In the genomic region with DNA sequence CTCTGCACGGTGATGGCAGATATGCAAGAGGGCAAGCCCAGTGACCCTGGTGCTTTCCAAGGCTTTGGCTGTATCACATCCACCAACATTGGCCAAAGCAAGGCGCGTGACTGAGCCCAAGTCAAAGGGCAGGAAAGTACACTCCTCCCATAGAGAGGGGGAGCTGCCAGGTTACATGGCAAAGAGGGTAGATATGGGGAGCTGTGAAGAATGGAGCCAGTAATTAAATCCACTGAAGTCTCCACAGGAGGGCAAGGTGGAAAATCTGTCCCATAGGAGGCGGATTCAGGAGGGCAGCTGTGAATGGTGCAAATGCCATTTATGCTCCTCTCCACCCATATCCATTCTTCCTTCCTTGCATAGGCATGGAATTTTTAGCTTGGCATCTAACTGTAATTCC, we compare ENCODE assay signal across 15 cellular contexts. TPM values are rescaled to one million over a fixed set of nuclear protein-coding genes. Genes with fewer than 3 reads are reported as not detected.
DNase-seq lines count a peak whose midpoint lies in the region; ATAC-seq lines count a peak whose summit lies in the region.
"Had no signal": no experiment of that assay in that cellular context is flagged by ENCODE, and none has a peak within 500 bp of the region (broad histone marks: within the 10 kb centered on the region; RNA-seq: fewer than 3 reads in every experiment).

No MANE protein-coding gene starts in this region.

- H3K4me3 Mint-ChIP-seq in activated T-helper 1 cell treated with anti-CD3 and anti-CD28 coated beads, Interleukin-12 subunit alpha, Interleukin-12 subunit beta, Interleukin-2, Interleukin-4 antibody, amounts not matched to agents 30 ng/mL and 10 ng/mL and 1 ng/mL, durations not matched to agents 14 hours and 24 hours and 36 hours, result no peak overlapping the region
- H3K4me3 Mint-ChIP-seq: CD14-positive monocyte; CD8-positive, alpha-beta T cell had no signal

- H3K4me1 ChIP-seq in neuronal stem cell (ENCODE audit: control insufficient read depth in 2 of 2, insufficient read depth in 1 of 2, low read depth in 1 of 2, low read length in 2 of 2), result peaks cover 0 to 3% of the 10 kb centered on the region in 2 donors
- H3K4me1 ChIP-seq: A549, HAP-1 had no signal

- H3K9me3 ChIP-seq in neuronal stem cell (replicated peaks in 1 of 2; ENCODE audit: control insufficient read depth in 2 of 2, insufficient read depth in 1 of 2, low read depth in 1 of 2, low read length in 2 of 2), result no peaks in the 10 kb centered on the region
- H3K9me3 ChIP-seq: A549, HAP-1 had no signal

- no peak overlapping the region for H3K14ac ChIP-seq in neuronal stem cell (ENCODE audit: low read length)

- H3K4ac ChIP-seq in neuronal stem cell (ENCODE audit: low read length), result no peak overlapping the region

- H3K23ac ChIP-seq in neuronal stem cell (ENCODE audit: low read depth, low read length, poor library complexity), result no peak overlapping the region

- H2BK120ac ChIP-seq in neuronal stem cell (ENCODE audit: low read depth, low read length), result no peak overlapping the region

- peaks cover 2% of the 10 kb centered on the region for H3K27me3 Mint-ChIP-seq in activated T-helper 1 cell treated with anti-CD3 and anti-CD28 coated beads, Interleukin-12 subunit alpha, Interleukin-12 subunit beta, Interleukin-2, Interleukin-4 antibody, amounts not matched to agents 30 ng/mL and 10 ng/mL and 1 ng/mL, durations not matched to agents 14 hours and 24 hours and 36 hours (ENCODE audit: insufficient read depth)

- no peak overlapping the region for H4K91ac ChIP-seq in neuronal stem cell (ENCODE audit: low read depth, low read length, poor library complexity)

- intact Hi-C loops in activated T-helper 1 cell treated with anti-CD3 and anti-CD28 coated beads, Interleukin-12 subunit alpha, Interleukin-12 subunit beta, Interleukin-2, Interleukin-4 antibody, amounts not matched to agents 30 ng/mL and 10 ng/mL and 1 ng/mL, durations not matched to agents 14 hours and 24 hours and 36 hours (cut with micrococcal nuclease), result no loop called here

- no peaks in the 10 kb centered on the region for H3K79me1 ChIP-seq in neuronal stem cell (ENCODE audit: low read depth, low read length)

- H3K36me3 ChIP-seq in neuronal stem cell (replicated peaks in 1 of 2; ENCODE audit: control insufficient read depth in 2 of 2, insufficient read depth in 2 of 2, low read length in 2 of 2), result no peaks in the 10 kb centered on the region
- H3K36me3 ChIP-seq: HAP-1 had no signal

- no peak overlapping the region for H4K8ac ChIP-seq in neuronal stem cell (ENCODE audit: low read depth, low read length)

- no peak overlapping the region for H3K27ac ChIP-seq in neuronal stem cell (replicated peaks; ENCODE audit: low read length)
- H3K27ac ChIP-seq: 22Rv1, A549 had no signal

- H3K18ac ChIP-seq in neuronal stem cell (ENCODE audit: low read length), result peak overlapping the region; percentile 20

- no peak overlapping the region for H2BK15ac ChIP-seq in neuronal stem cell (ENCODE audit: low read length)

- peak; percentile 25 for ATAC-seq in left lobe of liver
- no peak for ATAC-seq in GM18498 (IDR thresholded peaks at IDR 0.05; ENCODE audit: unreplicated experiment)
- ATAC-seq: A549; CD8-positive, alpha-beta T cell had no signal

- H2AK5ac ChIP-seq in neuronal stem cell (ENCODE audit: low read depth, low read length), result no peak overlapping the region

- H3K9me3 Mint-ChIP-seq in activated T-helper 1 cell treated with anti-CD3 and anti-CD28 coated beads, Interleukin-12 subunit alpha, Interleukin-12 subunit beta, Interleukin-2, Interleukin-4 antibody, amounts not matched to agents 30 ng/mL and 10 ng/mL and 1 ng/mL, durations not matched to agents 14 hours and 24 hours and 36 hours, result no peaks in the 10 kb centered on the region
- H3K9me3 Mint-ChIP-seq: CD14-positive monocyte; CD8-positive, alpha-beta T cell had no signal

- H2AFZ ChIP-seq in neuronal stem cell (ENCODE audit: low read length), result no peak overlapping the region

- H3K27ac Mint-ChIP-seq in activated T-helper 1 cell treated with anti-CD3 and anti-CD28 coated beads, Interleukin-12 subunit alpha, Interleukin-12 subunit beta, Interleukin-2, Interleukin-4 antibody, amounts not matched to agents 30 ng/mL and 10 ng/mL and 1 ng/mL, durations not matched to agents 14 hours and 24 hours and 36 hours, result no peak overlapping the region
- H3K27ac Mint-ChIP-seq: CD14-positive monocyte; CD8-positive, alpha-beta T cell had no signal

- H3K9ac ChIP-seq in neuronal stem cell (ENCODE audit: low read depth, low read length, poor library complexity), result no peak overlapping the region

- H3K27me3 ChIP-seq in neuronal stem cell (ENCODE audit: control insufficient read depth in 3 of 3, insufficient read depth in 3 of 3, low read depth in 1 of 3, low read length in 3 of 3), result peaks cover 0 to 2% (median 0%) of the 10 kb centered on the region in 3 experiments

- H3K4me1 Mint-ChIP-seq in activated T-helper 1 cell treated with anti-CD3 and anti-CD28 coated beads, Interleukin-12 subunit alpha, Interleukin-12 subunit beta, Interleukin-2, Interleukin-4 antibody, amounts not matched to agents 30 ng/mL and 10 ng/mL and 1 ng/mL, durations not matched to agents 14 hours and 24 hours and 36 hours (ENCODE audit: low read depth), result no peaks in the 10 kb centered on the region
- H3K4me1 Mint-ChIP-seq: CD14-positive monocyte had no signal

- no CpG with 5 or more reads among the region's 4 CpGs for WGBS in neuronal stem cell (ENCODE audit: extremely low coverage in 2 of 2, insufficient read length in 2 of 2, insufficient replicate concordance in 1 of 2), 2 donors

- no peak overlapping the region for H2BK5ac ChIP-seq in neuronal stem cell (ENCODE audit: low read length)

- H3K36me3 Mint-ChIP-seq in activated T-helper 1 cell treated with anti-CD3 and anti-CD28 coated beads, Interleukin-12 subunit alpha, Interleukin-12 subunit beta, Interleukin-2, Interleukin-4 antibody, amounts not matched to agents 30 ng/mL and 10 ng/mL and 1 ng/mL, durations not matched to agents 14 hours and 24 hours and 36 hours (ENCODE audit: low read depth), result no peaks in the 10 kb centered on the region
- H3K36me3 Mint-ChIP-seq: CD14-positive monocyte; CD8-positive, alpha-beta T cell had no signal

- no peak overlapping the region for H2BK12ac ChIP-seq in neuronal stem cell (ENCODE audit: low read length)

- H3K4me3 ChIP-seq in neuronal stem cell (ENCODE audit: low read length in 2 of 2), result no peak overlapping the region
- H3K4me3 ChIP-seq: A549, HAP-1 had no signal

- peak; percentile 7 for DNase-seq in DMS 273 (lab: John Stamatoyannopoulos, UW; ENCODE audit: unreplicated experiment)
- DNase-seq in DMS 273 treated with DMSO at 0.1 percent for 48 hours (lab: John Stamatoyannopoulos, UW), result no peak
- peak; percentile 94 for DNase-seq in NCI-H69 (lab: John Stamatoyannopoulos, UW)
- no peak for DNase-seq in left lobe of liver (ENCODE audit: low spot score)
- DNase-seq in neuronal stem cell (ENCODE audit: low spot score), result no peak
- no peak for DNase-seq in activated T-helper 1 cell treated with anti-CD3 and anti-CD28 coated beads, Interleukin-12 subunit alpha, Interleukin-12 subunit beta, Interleukin-2, Interleukin-4 antibody, amounts not matched to agents 30 ng/mL and 10 ng/mL and 1 ng/mL, durations not matched to agents 14 hours and 24 hours and 36 hours (ENCODE audit: low spot score)
- no peak for DNase-seq in GM19238 (ENCODE audit: insufficient read length, low spot score)
- DNase-seq: AML-193; Calu3; CD8-positive, alpha-beta T cell had no signal

- H3K4me2 ChIP-seq in neuronal stem cell (ENCODE audit: insufficient read depth, low read length, poor library complexity, severe bottlenecking), result no peak overlapping the region
- H3K4me2 ChIP-seq: A549 had no signal

RNA-seq across cellular contexts. Expression of a gene that starts 44.6 kb away (rescaled TPM):
- total RNA-seq in left lobe of liver, result 8.9 TPM
- polyA plus RNA-seq in neuronal stem cell (2013, experiment 1 of 2), result 44.7 TPM
- 45.5 TPM for polyA plus RNA-seq in neuronal stem cell (2013, experiment 2 of 2)
- 69.9 and 76.8 TPM in 2 replicates for total RNA-seq in activated T-helper 1 cell treated with anti-CD3 and anti-CD28 coated beads, Interleukin-12 subunit alpha, Interleukin-12 subunit beta, Interleukin-2, Interleukin-4 antibody, amounts not matched to agents 30 ng/mL and 10 ng/mL and 1 ng/mL, durations not matched to agents 14 hours and 24 hours and 36 hours

Comparison
In these comparisons a context has a peak if more than half of its experiments do, and no peak if none do; other contexts are left out.
1. DNase-seq: peak in DMS 273 (single experiment) and NCI-H69 (single experiment); none in DMS 273 treated with DMSO at 0.1 percent for 48 hours (single experiment), left lobe of liver (single experiment), neuronal stem cell (single experiment), activated T-helper 1 cell treated with anti-CD3 and anti-CD28 coated beads, Interleukin-12 subunit alpha, Interleukin-12 subunit beta, Interleukin-2, Interleukin-4 antibody, amounts not matched to agents 30 ng/mL and 10 ng/mL and 1 ng/mL, durations not matched to agents 14 hours and 24 hours and 36 hours (single experiment) and GM19238 (single experiment).